In genomic region chr15:89137926-89138325, GRCh38 we compare ENCODE assay signal across 14 cellular contexts. TPM values are rescaled to one million over a fixed set of nuclear protein-coding genes. Genes with fewer than 3 reads are reported as not detected.
DNase-seq lines count a peak whose midpoint lies in the region; ATAC-seq and TF ChIP-seq lines count a peak whose summit lies in the region.
"Had no signal": no experiment of that assay in that cellular context is flagged by ENCODE, and none has a peak within 500 bp of the region (broad histone marks: within the 10 kb centered on the region; RNA-seq: fewer than 3 reads in every experiment).

No MANE protein-coding gene starts in this region.

- no peaks in the 10 kb centered on the region for H3K27me3 ChIP-seq in lower lobe of right lung (ENCODE audit: low read depth)
- no peaks in the 10 kb centered on the region for H3K27me3 ChIP-seq in stomach

- H3K4me1 ChIP-seq in lower lobe of right lung, result peaks cover 78% of the 10 kb centered on the region
- peaks cover 64 to 98% (median 78%) of the 10 kb centered on the region in 4 donors for H3K4me1 ChIP-seq in stomach

- in situ Hi-C loops in G401 (cut with HindIII; ENCODE audit: low sequenced_read_pairs), result no loop called here

- intact Hi-C loops in lower lobe of right lung (cut with DNase I) (no loop called here), stomach (cut with DNase I; ENCODE audit: low total_unique reads) (no loop called here)

- ATAC-seq in central memory CD8-positive, alpha-beta T cell (replicated peaks; ENCODE audit: extremely low read depth, poor library complexity, severe bottlenecking), result no peak
- ATAC-seq in lower lobe of right lung, result no peak
- ATAC-seq: stimulated activated naive CD8-positive, alpha-beta T cell treated with anti-CD3 and anti-CD28 coated beads, Interleukin-15, amount 100 ng/mL, for 72 hours had no signal

- H3K36me3 Mint-ChIP-seq in central memory CD8-positive, alpha-beta T cell (ENCODE audit: insufficient read depth), result peaks cover 9% of the 10 kb centered on the region

- H3K4me3 Mint-ChIP-seq in central memory CD8-positive, alpha-beta T cell, result no peak overlapping the region
- H3K4me3 Mint-ChIP-seq: activated T-cell treated with anti-CD3 and anti-CD28 coated beads, Interleukin-2, amount 50 U/mL, for 24 hours; stimulated activated naive CD8-positive, alpha-beta T cell treated with anti-CD3 and anti-CD28 coated beads, Interleukin-15, amount 100 ng/mL, for 72 hours; T-helper 2 cell treated with Interferon-gamma antibody and Interleukin-4, amounts not matched to agents 5 μg/mL and 100 μg/mL, for 36 hours had no signal

- DNase-seq in G401 (ENCODE audit: low spot score) (peak; percentile 18), lower lobe of right lung (no peak), stomach (no peak), AML-193 (lab: John Stamatoyannopoulos, UW) (no peak), GM19240 (ENCODE audit: insufficient read length, low spot score) (no peak), kidney tubule cell (ENCODE audit: low spot score) (no peak), NCI-H187 treated with DMSO at 0.1 percent for 48 hours (lab: John Stamatoyannopoulos, UW) (no peak)
- DNase-seq in central memory CD8-positive, alpha-beta T cell (ENCODE audit: low spot score in 2 of 2), result no peak
- DNase-seq: activated CD4-positive, alpha-beta T cell treated with anti-CD3 and anti-CD28 coated beads for 48 hours; activated T-cell treated with anti-CD3 and anti-CD28 coated beads, Interleukin-2, amount 50 U/mL, for 24 hours; MM.1S; NCI-H2107; stimulated activated naive CD8-positive, alpha-beta T cell treated with anti-CD3 and anti-CD28 coated beads, Interleukin-15, amount 100 ng/mL, for 72 hours had no signal

- H3K36me3 ChIP-seq in lower lobe of right lung (no peaks in the 10 kb centered on the region), stomach (peaks cover 3 to 16% (median 8%) of the 10 kb centered on the region in 4 donors)

- 52 to 73% (median 68%) methylated on average over 3 of the region's 3 CpGs for WGBS in stomach, 5 donors

- no peaks in the 10 kb centered on the region for H3K9me3 ChIP-seq in lower lobe of right lung
- H3K9me3 ChIP-seq in stomach, result no peaks in the 10 kb centered on the region

- no peaks in the 10 kb centered on the region for H3K27me3 Mint-ChIP-seq in central memory CD8-positive, alpha-beta T cell
- H3K27me3 Mint-ChIP-seq: activated T-cell treated with anti-CD3 and anti-CD28 coated beads, Interleukin-2, amount 50 U/mL, for 24 hours; stimulated activated naive CD8-positive, alpha-beta T cell treated with anti-CD3 and anti-CD28 coated beads, Interleukin-15, amount 100 ng/mL, for 72 hours had no signal

- H3K9me3 Mint-ChIP-seq in central memory CD8-positive, alpha-beta T cell, result no peaks in the 10 kb centered on the region
- H3K9me3 Mint-ChIP-seq: activated T-cell treated with anti-CD3 and anti-CD28 coated beads, Interleukin-2, amount 50 U/mL, for 24 hours; stimulated activated naive CD8-positive, alpha-beta T cell treated with anti-CD3 and anti-CD28 coated beads, Interleukin-15, amount 100 ng/mL, for 72 hours; T-helper 2 cell treated with Interferon-gamma antibody and Interleukin-4, amounts not matched to agents 5 μg/mL and 100 μg/mL, for 36 hours had no signal

- H3K27ac Mint-ChIP-seq in central memory CD8-positive, alpha-beta T cell (ENCODE audit: low read depth), result peak overlapping the region; percentile 13
- H3K27ac Mint-ChIP-seq: activated T-cell treated with anti-CD3 and anti-CD28 coated beads, Interleukin-2, amount 50 U/mL, for 24 hours had no signal

- no peak for TF ChIP-seq CTCF in lower lobe of right lung (IDR thresholded peaks at IDR 0.05)
- TF ChIP-seq CTCF in stomach (IDR thresholded peaks at IDR 0.05), result no peak

- TF ChIP-seq POLR2A in stomach (IDR thresholded peaks at IDR 0.05), result no peak

- no peak overlapping the region for H3K4me3 ChIP-seq in lower lobe of right lung
- H3K4me3 ChIP-seq in stomach, result no peak overlapping the region

- H3K4me1 Mint-ChIP-seq in central memory CD8-positive, alpha-beta T cell, result peaks cover 46% of the 10 kb centered on the region

- H3K27ac ChIP-seq in lower lobe of right lung (peak overlapping the region; percentile 47), stomach (peak overlapping the region; percentile 65 to 75 (median 74))

- no peak for TF ChIP-seq EP300 in stomach (IDR thresholded peaks at IDR 0.05)

RNA-seq across cellular contexts. Expression of gene ABHD2, which starts 49.7 kb away (rescaled TPM):
- 11.0 and 12.4 TPM in 2 replicates for total RNA-seq in G401 (2014; rRNA removed; shearing (Covaris generic))
- total RNA-seq in lower lobe of right lung (202 TPM), stomach (100 to 1,000 TPM in 4 of 5 donors, 10 to 100 TPM in 1; 16.5 to 192 (median 148) TPM)
- polyA plus RNA-seq in stomach, result 10 to 100 TPM in 1 of 3 donors, 1 to 10 TPM in 2; 5.1 to 16.9 (median 8.9) TPM
